Comparison of ENCODE assay signal across 18 cellular contexts in genomic region chr15:40427188-40427587, GRCh38. TPM values are rescaled to one million over a fixed set of nuclear protein-coding genes. Genes with fewer than 3 reads are reported as not detected.
A peak's percentile ranks its signal among the peaks of the same experiment; 100 is the strongest.
DNase-seq lines count a peak whose midpoint lies in the region; ATAC-seq, FAIRE-seq and TF ChIP-seq lines count a peak whose summit lies in the region.
"Had no signal": no experiment of that assay in that cellular context is flagged by ENCODE, and none has a peak within 500 bp of the region (broad histone marks: within the 10 kb centered on the region; RNA-seq: fewer than 3 reads in every experiment).

No MANE protein-coding gene starts in this region.

- H3K23ac ChIP-seq in H1 (ENCODE audit: insufficient read length): no peak overlapping the region

- H2BK120ac ChIP-seq in H1 (replicated peaks; ENCODE audit: low read depth, low read length): no peak overlapping the region

- H3K4me2 ChIP-seq in BLaER1: peak overlapping the region; percentile 81
- H3K4me2 ChIP-seq in H1 (ENCODE audit: insufficient read depth in 1 of 2, low read depth in 2 of 2, low read length in 2 of 2): no peak overlapping the region

- TF ChIP-seq POLR2A in H1 (IDR thresholded peaks at IDR 0.05; ENCODE audit: control extremely low read depth in 1 of 2, low read depth in 2 of 2, low read length in 2 of 2): no peak

- no peak overlapping the region for H3K56ac ChIP-seq in H1 (replicated peaks; ENCODE audit: insufficient read length, low read depth, low read length)

- CTCF ChIA-PET in H1 (lab: Charles Lee; ENCODE audit: partially characterized antibody): interaction anchor here (0.7 kb wide), 1 partner anchor 271 kb away, joined by 3 read pairs; no protein-coding TSS in a partner anchor

- H2AK5ac ChIP-seq in H1 (ENCODE audit: low read depth, low read length): no peak overlapping the region

- H3K79me1 ChIP-seq in H1 (ENCODE audit: low read depth, low read length): no peaks in the 10 kb centered on the region

- no peak overlapping the region for H4K8ac ChIP-seq in H1 (ENCODE audit: extremely low read depth, insufficient read depth, low read length)

- H3K27me3 ChIP-seq in BLaER1 (no peaks in the 10 kb centered on the region), H1 (replicated peaks in 1 of 4; ENCODE audit: control insufficient read depth in 3 of 4, extremely low read depth in 1 of 4, insufficient read depth in 3 of 4, low read length in 3 of 4) (no peaks in the 10 kb centered on the region; a peak in 1 of 7 replicates)

- no peak for TF ChIP-seq EP300 in H1 (IDR thresholded peaks at IDR 0.05; ENCODE audit: borderline replicate concordance in 1 of 2, low read depth in 2 of 2, low read length in 2 of 2)

- no peaks in the 10 kb centered on the region for H3K23me2 ChIP-seq in H1 (ENCODE audit: low read depth, low read length)

- no peak overlapping the region for H4K91ac ChIP-seq in H1 (replicated peaks; ENCODE audit: insufficient read length, low read length)

- H3K27ac ChIP-seq in BLaER1: peak overlapping the region; percentile 46; the same call in 1 of the 2 replicates
- no peak overlapping the region for H3K27ac ChIP-seq in H1 (ENCODE audit: low read depth, low read length)

- H3K36me3 ChIP-seq in BLaER1 (no peaks in the 10 kb centered on the region), H1 (ENCODE audit: control insufficient read depth in 2 of 4, insufficient read depth in 4 of 4, low read length in 3 of 4) (no peaks in the 10 kb centered on the region)

- H3K4me1 ChIP-seq in BLaER1: peaks cover 48% of the 10 kb centered on the region
- peaks cover 1 to 12% (median 7%) of the 10 kb centered on the region in 4 experiments; a peak in 5 of 7 replicates for H3K4me1 ChIP-seq in H1 (replicated peaks in 1 of 4; ENCODE audit: control insufficient read depth in 3 of 4, insufficient read depth in 4 of 4, low read length in 3 of 4)

- 86% methylated on average over 9 of the region's 9 CpGs; no CpG with 5 or more reads in 1 of the 2 experiments for WGBS in H1 (ENCODE audit: extremely low coverage in 1 of 2, insufficient coverage in 1 of 2, insufficient read length in 1 of 2, insufficient replicate concordance in 2 of 2, low coverage in 1 of 2, low lambda C conversion rate in 2 of 2, missing lambda C conversion rate in 1 of 2), 2 experiments

- no peak overlapping the region for H2BK5ac ChIP-seq in H1 (ENCODE audit: low read depth, low read length)

- no peak overlapping the region for H2BK15ac ChIP-seq in H1 (ENCODE audit: low read length)

- H3K79me2 ChIP-seq in H1 (ENCODE audit: control insufficient read depth in 1 of 2, insufficient read depth in 2 of 2, low read length in 2 of 2): no peaks in the 10 kb centered on the region

- H2AFZ ChIP-seq in H1 (ENCODE audit: low read length): no peak overlapping the region

- H3K9ac ChIP-seq in BLaER1: peak overlapping the region; percentile 41; the same call in 1 of the 2 replicates
- H3K9ac ChIP-seq in H1 (replicated peaks in 1 of 4; ENCODE audit: extremely low read depth in 1 of 4, low read depth in 3 of 4, low read length in 3 of 4): no peak overlapping the region

- ATAC-seq in HG02970 (IDR thresholded peaks at IDR 0.05; ENCODE audit: low FRiP score, unreplicated experiment): no peak
- ATAC-seq in GM18858 (IDR thresholded peaks at IDR 0.05; ENCODE audit: unreplicated experiment): no peak
- ATAC-seq: GM12878, HCT116 had no signal

- no peak for TF ChIP-seq CTCF in H1 (IDR thresholded peaks at IDR 0.05; ENCODE audit: control extremely low read depth in 1 of 3, insufficient read depth in 1 of 3, low read depth in 1 of 3, low read length in 3 of 3)

- H2BK12ac ChIP-seq in H1 (ENCODE audit: low read depth, low read length): 0 out of 2 replicates have a peak overlapping the region, but pooled peaks have one; percentile 52

- H3K18ac ChIP-seq in H1 (ENCODE audit: extremely low read depth, low read length): no peak overlapping the region

- POLR2A ChIA-PET in H1 (lab: Charles Lee; ENCODE audit: partially characterized antibody): interaction anchor here (1.4 to 2.8 kb wide), 2 partner anchors 8 to 9 kb away, joined by 3 to 10 read pairs; no protein-coding TSS in a partner anchor

- DNase-seq in OCI-M1 (lab: John Stamatoyannopoulos, UW) (peak; percentile 68), H1 (ENCODE audit: low read depth in 1 of 2, low spot score in 2 of 2) (no peak), retina (peak; percentile 34), SHP77 treated with DMSO at 0.1 percent for 48 hours (lab: John Stamatoyannopoulos, UW) (no peak)
- DNase-seq: ACHN; Calu3; CD4-positive, CD25-positive, alpha-beta regulatory T cell; DMS 273 treated with DMSO at 0.1 percent for 48 hours; DMS79; IMR-90; KG1 had no signal

- no peak overlapping the region for H3K14ac ChIP-seq in H1 (ENCODE audit: insufficient read length)

- no peak overlapping the region for H3K4ac ChIP-seq in H1 (replicated peaks; ENCODE audit: insufficient read length, low read depth, low read length)

- no peak overlapping the region for H4K5ac ChIP-seq in H1 (ENCODE audit: insufficient read length, low read depth, low read length)

- H4K20me1 ChIP-seq in BLaER1: no peaks in the 10 kb centered on the region
- no peaks in the 10 kb centered on the region for H4K20me1 ChIP-seq in H1 (replicated peaks in 1 of 2; ENCODE audit: control insufficient read depth in 1 of 2, insufficient read depth in 2 of 2, low read length in 2 of 2)

- H2BK20ac ChIP-seq in H1 (ENCODE audit: low read length): no peak overlapping the region

- no peak for TF ChIP-seq RAD21 in H1 (IDR thresholded peaks at IDR 0.05 in 1 of 2, conservative IDR thresholded peaks at IDR 0.05 in 1 of 2; ENCODE audit: low read depth in 2 of 2, low read length in 2 of 2)

- H3K9me3 ChIP-seq in BLaER1: no peaks in the 10 kb centered on the region
- H3K9me3 ChIP-seq in H1 (ENCODE audit: insufficient read depth in 2 of 2, low read depth in 1 of 2, low read length in 1 of 2): no peaks in the 10 kb centered on the region

- FAIRE-seq in H1 (lab: Jason Lieb, UNC): no peak
- FAIRE-seq: GM12878, GM18507, H54 had no signal

- H3K4me3 ChIP-seq in BLaER1 (no peak overlapping the region), H1 (ENCODE audit: extremely low read depth in 1 of 4, insufficient read depth in 2 of 4, low read depth in 3 of 4, low read length in 4 of 4) (no peak overlapping the region)
- H3K4me3 ChIP-seq: GM12878 had no signal

TF ChIP-seq in H1, 55 proteins besides CTCF, POLR2A, EP300 and RAD21 (continues in another document):
- TF ChIP-seq CTBP2 (IDR thresholded peaks at IDR 0.05; ENCODE audit: borderline replicate concordance, insufficient read depth, insufficient read length, low read length): no peak

RNA-seq across cellular contexts. Expression of gene BAHD1, which starts 13.6 kb away (rescaled TPM):
- 38.9 and 40.0 TPM in 2 replicates for total RNA-seq in H1 (2021; fragmentation: NEBNext Ultra II Directional; extraction: Animal tissue kit (Norgen Biotek cat#: 25700))
- 15.0 and 23.4 TPM in 2 replicates for polyA plus RNA-seq in H1 (2011; rRNA removed)
- 19.2 TPM for polyA plus RNA-seq in H1 (2011; cell fraction: cytosol; rRNA removed)
- 45.1 TPM for polyA plus RNA-seq in H1 (2011; cell fraction: nucleus; rRNA removed)
- polyA plus RNA-seq in H1 (2012, experiment 1 of 2): 36.7 to 45.3 TPM (median 39.3 TPM) in 4 replicates
- polyA plus RNA-seq in H1 (2012, experiment 2 of 2): 31.9 TPM
- polyA plus RNA-seq in H1 (2013, experiment 1 of 2): 24.0 TPM
- polyA plus RNA-seq in H1 (2013, experiment 2 of 2): 22.9 TPM
- polyA minus RNA-seq in H1 (2011; rRNA and poly(A)+ RNA removed): 16.4 and 20.1 TPM in 2 replicates
- 21.8 TPM for polyA minus RNA-seq in H1 (2011; cell fraction: cytosol; rRNA and poly(A)+ RNA removed)
- polyA minus RNA-seq in H1 (2011; cell fraction: nucleus; rRNA and poly(A)+ RNA removed): 23.6 TPM

RNA-seq across cellular contexts. Expression of gene IVD, which starts 21.6 kb away (rescaled TPM):
- 78.8 and 80.0 TPM in 2 replicates for total RNA-seq in H1 (2021; fragmentation: NEBNext Ultra II Directional; extraction: Animal tissue kit (Norgen Biotek cat#: 25700))
- 55.2 and 63.7 TPM in 2 replicates for polyA plus RNA-seq in H1 (2011; rRNA removed)
- 74.1 TPM for polyA plus RNA-seq in H1 (2011; cell fraction: cytosol; rRNA removed)
- polyA plus RNA-seq in H1 (2011; cell fraction: nucleus; rRNA removed): 77.2 TPM
- polyA plus RNA-seq in H1 (2012, experiment 1 of 2): 51.3 to 57.3 TPM (median 56.8 TPM) in 4 replicates
- 38.4 TPM for polyA plus RNA-seq in H1 (2012, experiment 2 of 2)
- 29.4 TPM for polyA plus RNA-seq in H1 (2013, experiment 1 of 2)
- polyA plus RNA-seq in H1 (2013, experiment 2 of 2): 28.3 TPM
- 77.8 and 87.4 TPM in 2 replicates for polyA minus RNA-seq in H1 (2011; rRNA and poly(A)+ RNA removed)
- polyA minus RNA-seq in H1 (2011; cell fraction: cytosol; rRNA and poly(A)+ RNA removed): 47.9 TPM
- 52.2 TPM for polyA minus RNA-seq in H1 (2011; cell fraction: nucleus; rRNA and poly(A)+ RNA removed)

RNA-seq across cellular contexts. Expression of gene CHST14, which starts 43.6 kb away (rescaled TPM):
- total RNA-seq in H1 (2021; fragmentation: NEBNext Ultra II Directional; extraction: Animal tissue kit (Norgen Biotek cat#: 25700)): 17.7 and 20.3 TPM in 2 replicates
- 13.4 and 15.2 TPM in 2 replicates for polyA plus RNA-seq in H1 (2011; rRNA removed)
- polyA plus RNA-seq in H1 (2011; cell fraction: cytosol; rRNA removed): 10.0 TPM
- 14.9 TPM for polyA plus RNA-seq in H1 (2011; cell fraction: nucleus; rRNA removed)
- polyA plus RNA-seq in H1 (2012, experiment 1 of 2): 16.1 to 20.5 TPM (median 18.5 TPM) in 4 replicates
- 21.7 TPM for polyA plus RNA-seq in H1 (2012, experiment 2 of 2)
- polyA plus RNA-seq in H1 (2013, experiment 1 of 2): 19.8 TPM
- 20.1 TPM for polyA plus RNA-seq in H1 (2013, experiment 2 of 2)
- polyA minus RNA-seq in H1 (2011; rRNA and poly(A)+ RNA removed): 7.0 and 8.4 TPM in 2 replicates
- 13.4 TPM for polyA minus RNA-seq in H1 (2011; cell fraction: cytosol; rRNA and poly(A)+ RNA removed)
- 6.5 TPM for polyA minus RNA-seq in H1 (2011; cell fraction: nucleus; rRNA and poly(A)+ RNA removed)

RNA-seq across cellular contexts. Expression of gene KNSTRN, which starts 44.7 kb away (rescaled TPM):
- 67.4 and 79.4 TPM in 2 replicates for total RNA-seq in H1 (2021; fragmentation: NEBNext Ultra II Directional; extraction: Animal tissue kit (Norgen Biotek cat#: 25700))
- 18.6 and 25.1 TPM in 2 replicates for polyA plus RNA-seq in H1 (2011; rRNA removed)
- 37.1 TPM for polyA plus RNA-seq in H1 (2011; cell fraction: cytosol; rRNA removed)
- polyA plus RNA-seq in H1 (2011; cell fraction: nucleus; rRNA removed): 14.9 TPM
- polyA plus RNA-seq in H1 (2012, experiment 1 of 2): 46.3 to 58.7 TPM (median 54.4 TPM) in 4 replicates
- polyA plus RNA-seq in H1 (2012, experiment 2 of 2): 13.2 TPM
- polyA plus RNA-seq in H1 (2013, experiment 1 of 2): 44.8 TPM
- 47.3 TPM for polyA plus RNA-seq in H1 (2013, experiment 2 of 2)
- polyA minus RNA-seq in H1 (2011; rRNA and poly(A)+ RNA removed): 56.8 and 70.3 TPM in 2 replicates
- 26.3 TPM for polyA minus RNA-seq in H1 (2011; cell fraction: cytosol; rRNA and poly(A)+ RNA removed)
- 27.9 TPM for polyA minus RNA-seq in H1 (2011; cell fraction: nucleus; rRNA and poly(A)+ RNA removed)

Comparison
In these comparisons a context has a peak if more than half of its experiments do, and no peak if none do; other contexts are left out.
1. DNase-seq: peak in OCI-M1 (single experiment) and retina (single experiment); none in H1 (0 of 2) and SHP77 treated with DMSO at 0.1 percent for 48 hours (single experiment).